In genomic region chr7:51340029-51340838, GRCh38 we compare ENCODE assay signal across 1 cellular context.
TF ChIP-seq lines count a peak whose summit lies in the region.

No MANE protein-coding gene starts in this region.

TF ChIP-seq in Ishikawa, 13 proteins besides CTCF, POLR2A, EP300 and RAD21 (continued from another document):
- TF ChIP-seq REST (IDR thresholded peaks at IDR 0.05; ENCODE audit: low read depth) = no peak
- no peak for TF ChIP-seq FOXM1 (IDR thresholded peaks at IDR 0.05; ENCODE audit: borderline replicate concordance, low read depth)
- TF ChIP-seq TCF12 (IDR thresholded peaks at IDR 0.05; ENCODE audit: low read depth) = peak; percentile 41; the same call in 1 of the 2 replicates
- TF ChIP-seq EGR1 (IDR thresholded peaks at IDR 0.05) = no peak
